ENCODE assay signal across 1 cellular context in the genomic region with DNA sequence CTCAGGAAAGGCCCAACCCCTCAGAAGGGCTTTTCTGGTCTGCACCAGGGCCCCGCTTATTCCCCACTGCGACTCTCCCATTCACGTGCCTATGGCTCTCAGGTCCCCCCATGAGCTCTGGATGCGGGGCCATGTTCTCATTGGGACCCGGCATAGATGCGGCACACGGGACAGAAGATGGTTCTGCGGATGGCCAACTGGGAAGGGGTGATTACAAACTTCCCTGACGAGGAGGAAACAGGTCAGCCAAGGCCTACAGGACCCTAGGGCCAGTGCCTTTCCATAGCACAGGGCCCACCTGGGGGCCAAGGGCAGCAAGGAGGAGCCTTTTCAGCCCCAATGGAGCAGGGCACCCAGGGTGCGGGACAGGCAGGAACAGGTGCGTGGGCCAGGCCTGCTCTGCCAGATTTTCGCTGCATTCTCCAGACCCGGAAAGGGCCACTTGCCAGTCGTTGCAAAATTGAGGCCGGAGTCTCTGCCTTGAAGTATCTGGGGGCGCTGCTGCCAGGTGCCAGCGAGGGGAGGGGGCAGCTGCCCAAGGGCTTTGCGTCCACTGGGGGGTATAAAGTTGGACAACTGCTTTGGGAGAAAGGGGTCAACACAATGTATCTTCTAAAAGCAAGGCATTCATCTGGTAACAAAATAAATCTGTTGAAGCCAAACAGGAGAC.
TF ChIP-seq lines count a peak whose summit lies in the region.

No MANE protein-coding gene starts in this region.

TF ChIP-seq in HCT116, 20 proteins besides CTCF, POLR2A, EP300 and RAD21 (continued from another document):
- no peak for TF ChIP-seq REST (IDR thresholded peaks at IDR 0.05; ENCODE audit: low read depth)
- no peak for TF ChIP-seq ZFX (IDR thresholded peaks at IDR 0.05)
- TF ChIP-seq EGR1 (IDR thresholded peaks at IDR 0.05; ENCODE audit: low read depth), result no peak
- TF ChIP-seq POLR2AphosphoS5 (IDR thresholded peaks at IDR 0.05; ENCODE audit: low read depth, low read length), result no peak
- TF ChIP-seq, protein P1, sequence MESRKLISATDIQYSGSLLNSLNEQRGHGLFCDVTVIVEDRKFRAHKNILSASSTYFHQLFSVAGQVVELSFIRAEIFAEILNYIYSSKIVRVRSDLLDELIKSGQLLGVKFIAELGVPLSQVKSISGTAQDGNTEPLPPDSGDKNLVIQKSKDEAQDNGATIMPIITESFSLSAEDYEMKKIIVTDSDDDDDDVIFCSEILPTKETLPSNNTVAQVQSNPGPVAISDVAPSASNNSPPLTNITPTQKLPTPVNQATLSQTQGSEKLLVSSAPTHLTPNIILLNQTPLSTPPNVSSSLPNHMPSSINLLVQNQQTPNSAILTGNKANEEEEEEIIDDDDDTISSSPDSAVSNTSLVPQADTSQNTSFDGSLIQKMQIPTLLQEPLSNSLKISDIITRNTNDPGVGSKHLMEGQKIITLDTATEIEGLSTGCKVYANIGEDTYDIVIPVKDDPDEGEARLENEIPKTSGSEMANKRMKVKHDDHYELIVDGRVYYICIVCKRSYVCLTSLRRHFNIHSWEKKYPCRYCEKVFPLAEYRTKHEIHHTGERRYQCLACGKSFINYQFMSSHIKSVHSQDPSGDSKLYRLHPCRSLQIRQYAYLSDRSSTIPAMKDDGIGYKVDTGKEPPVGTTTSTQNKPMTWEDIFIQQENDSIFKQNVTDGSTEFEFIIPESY (IDR thresholded peaks at IDR 0.05; ENCODE audit: extremely low read depth, insufficient replicate concordance, low read length), result no peak
TF ChIP-seq in HCT116: peak in this region for 0.
